In genomic region chr7:65279795-65280194, GRCh38 we compare ENCODE assay signal across 25 cellular contexts.
"Had no signal": no experiment of that assay in that cellular context is flagged by ENCODE, and none has a peak within 500 bp of the region (broad histone marks: within the 10 kb centered on the region; RNA-seq: fewer than 3 reads in every experiment).

No MANE protein-coding gene starts in this region.

- H3K27ac ChIP-seq: neural progenitor cell, ovary, parathyroid adenoma, psoas muscle, right lobe of liver, sigmoid colon, stomach, thoracic aorta, thyroid gland, tibial nerve, upper lobe of left lung, vagina had no signal

- H2AFZ ChIP-seq: neural progenitor cell, parathyroid adenoma had no signal

- H3K4me1 ChIP-seq: neural progenitor cell, parathyroid adenoma, psoas muscle, right lobe of liver, sigmoid colon, stomach, thyroid gland, tibial nerve, upper lobe of left lung, vagina had no signal

- H3K27me3 ChIP-seq: neural progenitor cell, ovary, right lobe of liver, stomach, tibial nerve, upper lobe of left lung, vagina had no signal

- H3K9me3 ChIP-seq: ovary, right lobe of liver, thyroid gland, vagina had no signal

- H3K36me3 ChIP-seq: neural progenitor cell, ovary, right lobe of liver, sigmoid colon, stomach, thoracic aorta, thyroid gland, tibial nerve, upper lobe of left lung, vagina had no signal

- DNase-seq: occipital lobe; ovary; posterior cingulate gyrus; psoas muscle; right cardiac atrium; right lobe of liver; sigmoid colon; small intestine; stimulated activated CD4-positive, alpha-beta T cell treated with anti-CD3 and anti-CD28 coated beads, Interleukin-15, amount 100 ng/mL, for 24 hours; stimulated activated CD4-positive, alpha-beta T cell treated with anti-CD3 and anti-CD28 coated beads, Interleukin-2, amount 100 ng/mL, for 24 hours; stimulated activated CD4-positive, alpha-beta T cell treated with anti-CD3 and anti-CD28 coated beads, Interleukin-2, amount 100 ng/mL, for 48 hours; stimulated activated CD4-positive, alpha-beta T cell treated with anti-CD3 and anti-CD28 coated beads, Interleukin-4, amount 100 ng/mL, for 24 hours; stimulated activated naive B cell treated with anti-CD40 and anti-IgM and Interleukin-4, amounts not matched to agents 10 μg/mL and 1 μg/mL and 100 μg/mL, for 72 hours; stimulated activated naive CD4-positive, alpha-beta T cell treated with Interleukin-2 at 50 U/mL for 16 hours; stomach; thyroid gland; trophoblast cell; upper lobe of left lung had no signal

- H3K4me2 ChIP-seq: neural progenitor cell had no signal

- ATAC-seq: psoas muscle; right cardiac atrium; right lobe of liver; stimulated activated effector memory CD8-positive, alpha-beta T cell treated with anti-CD3 and anti-CD28 coated beads, Interleukin-12 subunit alpha, Interleukin-12 subunit beta, amount 100 ng/mL, for 72 hours; stimulated activated naive B cell treated with anti-CD40 and anti-IgM and Interleukin-4, amounts not matched to agents 10 μg/mL and 1 μg/mL and 100 μg/mL, for 72 hours had no signal

- H3K79me2 ChIP-seq: parathyroid adenoma had no signal

- H3K9ac ChIP-seq: neural progenitor cell, parathyroid adenoma had no signal

- H3K4me3 ChIP-seq: neural progenitor cell, ovary, psoas muscle, right lobe of liver, sigmoid colon, stomach, thoracic aorta, thyroid gland, tibial nerve, upper lobe of left lung, vagina had no signal

- FAIRE-seq: small intestine, urothelium cell line had no signal
